Comparison of ENCODE assay signal across 38 cellular contexts in genomic region chr18:45645610-45646009, GRCh38. TPM values are rescaled to one million over a fixed set of nuclear protein-coding genes. Genes with fewer than 3 reads are reported as not detected.
DNase-seq lines count a peak whose midpoint lies in the region; ATAC-seq, FAIRE-seq and TF ChIP-seq lines count a peak whose summit lies in the region.
"Had no signal": no experiment of that assay in that cellular context is flagged by ENCODE, and none has a peak within 500 bp of the region (broad histone marks: within the 10 kb centered on the region; RNA-seq: fewer than 3 reads in every experiment).

No MANE protein-coding gene starts in this region.

- intact Hi-C loops in IMR-90 (cut with micrococcal nuclease), result no loop called here
- intact Hi-C loops in GM12878 (cut with micrococcal nuclease; ENCODE audit: unreplicated experiment), result no loop called here
- intact Hi-C loops in K562 (cut with micrococcal nuclease), result no loop called here
- intact Hi-C loops in sciatic nerve (cut with DNase I), result no loop called here

- H3K27ac ChIP-seq in IMR-90 (ENCODE audit: insufficient read depth, low read length), result no peak overlapping the region
- no peak overlapping the region for H3K27ac ChIP-seq in GM12878 (ENCODE audit: control insufficient read depth, insufficient read depth)
- H3K27ac ChIP-seq in K562 (ENCODE audit: extremely low read depth, low read depth, low read length), result no peak overlapping the region
- H3K27ac ChIP-seq: 22Rv1; A549; BLaER1; BLaER1 treated with 17β-estradiol and CSF1 and Interleukin-3, amounts not matched to agents 10 nM and 100 nM; C4-2B had no signal

- no peak overlapping the region for H4K8ac ChIP-seq in IMR-90 (ENCODE audit: low read depth in 2 of 2, low read length in 2 of 2)

- no peak overlapping the region for H3K9ac ChIP-seq in IMR-90 (ENCODE audit: low read depth, low read length)
- no peak overlapping the region for H3K9ac ChIP-seq in GM12878 (ENCODE audit: control insufficient read depth, insufficient read depth, low read length)
- no peak overlapping the region for H3K9ac ChIP-seq in K562 (ENCODE audit: insufficient read depth in 1 of 2, low read depth in 2 of 2, low read length in 2 of 2)
- H3K9ac ChIP-seq: BLaER1; BLaER1 treated with 17β-estradiol and CSF1 and Interleukin-3, amounts not matched to agents 10 nM and 100 nM had no signal

- no peak overlapping the region for H4K91ac ChIP-seq in IMR-90 (ENCODE audit: insufficient read depth, low read depth, low read length)

- H3K4me2 ChIP-seq in IMR-90 (ENCODE audit: low read depth, low read length) (no peak overlapping the region), GM12878 (ENCODE audit: control insufficient read depth, insufficient read depth) (no peak overlapping the region), K562 (ENCODE audit: insufficient read depth, low read length) (no peak overlapping the region)
- H3K4me2 ChIP-seq: A549; BLaER1; BLaER1 treated with 17β-estradiol and CSF1 and Interleukin-3, amounts not matched to agents 10 nM and 100 nM had no signal

- no peak overlapping the region for H2BK20ac ChIP-seq in IMR-90 (ENCODE audit: low read depth, low read length)

- no peak overlapping the region for H3K18ac ChIP-seq in IMR-90 (ENCODE audit: low read depth, low read length)

- TF ChIP-seq RAD21 in IMR-90 (IDR thresholded peaks at IDR 0.05; ENCODE audit: low read length) (no peak), GM12878 (IDR thresholded peaks at IDR 0.05; ENCODE audit: insufficient read depth, low read depth, low read length) (no peak), K562 (CRISPR knock-in tag; conservative IDR thresholded peaks at IDR 0.05 in 1 of 2, IDR thresholded peaks at IDR 0.05 in 1 of 2) (no peak)

- H3K9me1 ChIP-seq in IMR-90 (ENCODE audit: insufficient read depth, low read length) (no peaks in the 10 kb centered on the region), K562 (ENCODE audit: control insufficient read depth, insufficient read depth, low read length) (no peaks in the 10 kb centered on the region)

- WGBS in IMR-90 (ENCODE audit: extremely low coverage in 2 of 2, insufficient read length in 1 of 2), 2 experiments, result no CpG with 5 or more reads among the region's 4 CpGs
- WGBS in GM12878 (ENCODE audit: insufficient coverage, insufficient replicate concordance, low lambda C conversion rate, missing lambda C conversion rate), result 28% methylated on average over 4 of the region's 4 CpGs
- 4% methylated on average over 4 of the region's 4 CpGs for WGBS in K562 (ENCODE audit: insufficient coverage, low coverage, missing lambda C conversion rate)

- SMC1A ChIA-PET in GM12878 (lab: Charles Lee; ENCODE audit: uncharacterized antibody, unreplicated experiment), result no interaction called here

- no peaks in the 10 kb centered on the region for H3K36me3 ChIP-seq in IMR-90 (ENCODE audit: control insufficient read depth, insufficient read depth, low read length)
- H3K36me3 ChIP-seq in GM12878 (ENCODE audit: control insufficient read depth in 2 of 2, insufficient read depth in 2 of 2, low read length in 1 of 2), result no peaks in the 10 kb centered on the region
- no peaks in the 10 kb centered on the region for H3K36me3 ChIP-seq in K562 (ENCODE audit: control insufficient read depth, insufficient read depth, low read length)
- H3K36me3 ChIP-seq: BE2C; BLaER1; BLaER1 treated with 17β-estradiol and CSF1 and Interleukin-3, amounts not matched to agents 10 nM and 100 nM had no signal

- H3K9me3 ChIP-seq in IMR-90 (ENCODE audit: control insufficient read depth, insufficient read depth, low read length) (peaks cover 2% of the 10 kb centered on the region; the same call in 1 of the 2 replicates), GM12878 (replicated peaks; ENCODE audit: control insufficient read depth, insufficient read depth, low read length) (no peaks in the 10 kb centered on the region), K562 (replicated peaks; ENCODE audit: control insufficient read depth, insufficient read depth, low read depth, low read length) (no peaks in the 10 kb centered on the region)
- H3K9me3 ChIP-seq: A549, BE2C, BLaER1, Caco-2 had no signal

- TF ChIP-seq CTCF in IMR-90 (conservative IDR thresholded peaks at IDR 0.05; ENCODE audit: low read depth, low read length) (no peak), GM12878 (IDR thresholded peaks at IDR 0.05 in 2 of 3, conservative IDR thresholded peaks at IDR 0.05 in 1 of 3; ENCODE audit: control insufficient read depth in 2 of 3, extremely low read depth in 1 of 3, insufficient read depth in 1 of 3, low read depth in 3 of 3, low read length in 3 of 3) (no peak), K562 (IDR thresholded peaks at IDR 0.05 in 2 of 3, conservative IDR thresholded peaks at IDR 0.05 in 1 of 3; ENCODE audit: insufficient read depth in 2 of 3, low read depth in 1 of 3, low read length in 3 of 3) (no peak), endothelial cell (IDR thresholded peaks at IDR 0.05; ENCODE audit: unreplicated experiment) (no peak)

- no peak overlapping the region for H2BK15ac ChIP-seq in IMR-90 (ENCODE audit: low read depth, low read length)

- H3K4me1 ChIP-seq in IMR-90 (ENCODE audit: control insufficient read depth, insufficient read depth, low read length) (no peaks in the 10 kb centered on the region), GM12878 (ENCODE audit: control insufficient read depth, insufficient read depth, low read length) (no peaks in the 10 kb centered on the region), K562 (replicated peaks in 1 of 2; ENCODE audit: control insufficient read depth in 2 of 2, insufficient read depth in 2 of 2, low read length in 2 of 2) (no peaks in the 10 kb centered on the region)
- H3K4me1 ChIP-seq: A549; BE2C; BLaER1; BLaER1 treated with 17β-estradiol and CSF1 and Interleukin-3, amounts not matched to agents 10 nM and 100 nM; Caco-2 had no signal

- H2AFZ ChIP-seq in IMR-90 (replicated peaks; ENCODE audit: low read length, poor library complexity), result peak overlapping the region; percentile 13
- no peak overlapping the region for H2AFZ ChIP-seq in GM12878 (ENCODE audit: control insufficient read depth, low read depth, low read length)
- H2AFZ ChIP-seq in K562 (ENCODE audit: low read depth, low read length), result no peak overlapping the region

- H3K4me3 Mint-ChIP-seq in endothelial cell (ENCODE audit: unreplicated experiment), result no peak overlapping the region
- H3K4me3 Mint-ChIP-seq: B cell; CD14-positive monocyte; CD4-positive, alpha-beta memory T cell; CD4-positive, alpha-beta T cell; CD4-positive, CD25-positive, alpha-beta regulatory T cell; CD8-positive, alpha-beta memory T cell; CD8-positive, alpha-beta T cell had no signal

- H3K27me3 ChIP-seq in IMR-90 (ENCODE audit: control insufficient read depth, insufficient read depth, low read length) (peaks cover 32% of the 10 kb centered on the region), GM12878 (replicated peaks in 1 of 2; ENCODE audit: control insufficient read depth in 2 of 2, insufficient read depth in 2 of 2, low read length in 1 of 2) (no peaks in the 10 kb centered on the region), K562 (ENCODE audit: control insufficient read depth in 2 of 2, insufficient read depth in 2 of 2, low read length in 2 of 2) (peaks cover 2 to 15% of the 10 kb centered on the region in 2 experiments; a peak in 3 of 5 replicates)
- H3K27me3 ChIP-seq: BE2C; BLaER1; BLaER1 treated with 17β-estradiol and CSF1 and Interleukin-3, amounts not matched to agents 10 nM and 100 nM had no signal

- H3K23ac ChIP-seq in IMR-90 (ENCODE audit: low read depth, low read length), result no peak overlapping the region

- no peak overlapping the region for H4K5ac ChIP-seq in IMR-90 (ENCODE audit: low read depth, low read length)

- TF ChIP-seq POLR2A in IMR-90 (IDR thresholded peaks at IDR 0.05; ENCODE audit: low read depth, low read length), result no peak
- no peak for TF ChIP-seq POLR2A in GM12878 (IDR thresholded peaks at IDR 0.05; ENCODE audit: low read depth, low read length)
- TF ChIP-seq POLR2A in K562 (conservative IDR thresholded peaks at IDR 0.05), result no peak

- H4K20me1 ChIP-seq in IMR-90 (ENCODE audit: insufficient read depth, low read length) (no peaks in the 10 kb centered on the region), GM12878 (ENCODE audit: control insufficient read depth, insufficient read depth) (no peaks in the 10 kb centered on the region), K562 (replicated peaks; ENCODE audit: control insufficient read depth, insufficient read depth, low read length) (no peaks in the 10 kb centered on the region)
- H4K20me1 ChIP-seq: BLaER1; BLaER1 treated with 17β-estradiol and CSF1 and Interleukin-3, amounts not matched to agents 10 nM and 100 nM had no signal

- H3K4me1 Mint-ChIP-seq in endothelial cell (ENCODE audit: unreplicated experiment), result no peaks in the 10 kb centered on the region
- H3K4me1 Mint-ChIP-seq: B cell; CD14-positive monocyte; CD4-positive, alpha-beta memory T cell; CD4-positive, CD25-positive, alpha-beta regulatory T cell; CD8-positive, alpha-beta memory T cell had no signal

- CTCF ChIA-PET in IMR-90 (lab: Yijun Ruan, JAX) (no interaction called here), GM12878 (lab: Yijun Ruan, JAX) (no interaction called here), K562 (lab: Yijun Ruan, JAX; ENCODE audit: low intra/inter-chr PET ratio) (no interaction called here)

- H2BK120ac ChIP-seq in IMR-90 (ENCODE audit: low read depth, low read length), result no peak overlapping the region

- H3K14ac ChIP-seq in IMR-90 (replicated peaks; ENCODE audit: low read depth, low read length), result no peak overlapping the region

- DNase-seq in IMR-90, result no peak
- DNase-seq in GM12878 (ENCODE audit: low read depth, low spot score), result no peak
- no peak for DNase-seq in K562 (ENCODE audit: extremely low read depth in 1 of 4, low spot score in 3 of 4)
- no peak for DNase-seq in sciatic nerve (ENCODE audit: low spot score)
- DNase-seq in C1 segment of cervical spinal cord (lab: John Stamatoyannopoulos, UW), result no peak
- DNase-seq in endothelial cell (ENCODE audit: low spot score), result no peak
- DNase-seq: 8988T; ACHN; AML-193; BE2C; Caco-2; Calu3; CD4-positive, alpha-beta memory T cell; CD4-positive, alpha-beta T cell; CD4-positive, CD25-positive, alpha-beta regulatory T cell; CD8-positive, alpha-beta memory T cell; CD8-positive, alpha-beta T cell; COR-L47; DMS 273 treated with DMSO at 0.1 percent for 48 hours; DMS153; DMS53; DMS79; DMS79 treated with DMSO at 0.1 percent for 48 hours; DND-41; EL had no signal

- H3K4ac ChIP-seq in IMR-90 (ENCODE audit: low read depth, low read length), result no peak overlapping the region

- no peak overlapping the region for H3K4me3 ChIP-seq in IMR-90 (ENCODE audit: insufficient read depth, low read depth, low read length)
- no peak overlapping the region for H3K4me3 ChIP-seq in GM12878
- no peak overlapping the region for H3K4me3 ChIP-seq in K562
- H3K4me3 ChIP-seq: A549; BLaER1; BLaER1 treated with 17β-estradiol and CSF1 and Interleukin-3, amounts not matched to agents 10 nM and 100 nM had no signal

- no peak for ATAC-seq in IMR-90 (ENCODE audit: low read depth)
- no peak for ATAC-seq in GM12878
- ATAC-seq in K562, result no peak
- ATAC-seq in sciatic nerve, result no peak
- ATAC-seq: A549; CD8-positive, alpha-beta T cell had no signal

- no peak overlapping the region for H2AK9ac ChIP-seq in IMR-90 (replicated peaks; ENCODE audit: low read depth, low read length, poor library complexity)

- POLR2A ChIA-PET in IMR-90 (lab: Charles Lee; ENCODE audit: unreplicated experiment) (no interaction called here), GM12878 (lab: Charles Lee) (no interaction called here), K562 (lab: Yijun Ruan, JAX) (no interaction called here)

- H3K79me1 ChIP-seq in IMR-90 (ENCODE audit: low read depth in 1 of 2, low read length in 2 of 2), result no peaks in the 10 kb centered on the region

- FAIRE-seq in GM12878 (lab: Jason Lieb, UNC) (no peak), K562 (lab: Jason Lieb, UNC) (no peak)
- FAIRE-seq: A204.1, A549, D721Med had no signal

- H3K9me3 Mint-ChIP-seq in endothelial cell (ENCODE audit: unreplicated experiment), result no peaks in the 10 kb centered on the region
- H3K9me3 Mint-ChIP-seq: CD4-positive, alpha-beta T cell had no signal

- in situ Hi-C loops in IMR-90 (cut with MboI; ENCODE audit: low sequenced_read_pairs) (no loop called here), GM12878 (cut with MboI) (no loop called here), K562 (cut with MboI) (no loop called here)

- H2BK5ac ChIP-seq in IMR-90 (ENCODE audit: low read depth, low read length, poor library complexity, severe bottlenecking), result no peak overlapping the region

- RAD21 ChIA-PET in GM12878 (lab: Charles Lee; ENCODE audit: unreplicated experiment), result no interaction called here

- H3K79me2 ChIP-seq in GM12878 (ENCODE audit: control insufficient read depth, insufficient read depth, low read length) (no peaks in the 10 kb centered on the region), K562 (ENCODE audit: control insufficient read depth, insufficient read depth, low read length) (no peaks in the 10 kb centered on the region)

- TF ChIP-seq EP300 in GM12878 (IDR thresholded peaks at IDR 0.05; ENCODE audit: borderline replicate concordance in 1 of 2, control insufficient read depth in 1 of 2, low read depth in 2 of 2, low read length in 2 of 2) (no peak), K562 (IDR thresholded peaks at IDR 0.05; ENCODE audit: low read length) (no peak)

- no peak overlapping the region for H3K56ac ChIP-seq in IMR-90 (ENCODE audit: extremely low read depth, insufficient read depth, low read length)

- peaks cover 3% of the 10 kb centered on the region for H3K27me3 Mint-ChIP-seq in endothelial cell (ENCODE audit: unreplicated experiment)
- H3K27me3 Mint-ChIP-seq: CD4-positive, alpha-beta T cell had no signal

- dilution Hi-C loops in IMR-90 (cut with HindIII; ENCODE audit: low sequenced_read_pairs, unreplicated experiment), result no loop called here

- no peak overlapping the region for H3K27ac Mint-ChIP-seq in endothelial cell (ENCODE audit: unreplicated experiment)
- H3K27ac Mint-ChIP-seq: B cell; CD14-positive monocyte; CD4-positive, alpha-beta T cell; CD4-positive, CD25-positive, alpha-beta regulatory T cell; CD8-positive, alpha-beta memory T cell; CD8-positive, alpha-beta T cell had no signal

- peaks cover 4% of the 10 kb centered on the region for H3K36me3 Mint-ChIP-seq in endothelial cell (ENCODE audit: low read depth, unreplicated experiment)
- H3K36me3 Mint-ChIP-seq: CD14-positive monocyte; CD4-positive, alpha-beta memory T cell; CD4-positive, CD25-positive, alpha-beta regulatory T cell; CD8-positive, alpha-beta T cell had no signal

- H2AK5ac ChIP-seq in IMR-90 (ENCODE audit: low read depth, low read length), result no peak overlapping the region

- BruUV-seq in IMR-90 (replicated peaks; lab: Mats Ljungman, UMichigan) (no TSS peak), GM12878 (replicated peaks; lab: Mats Ljungman, UMichigan) (no TSS peak), K562 (replicated peaks; lab: Mats Ljungman, UMichigan) (no TSS peak)

RNA-seq across cellular contexts. Expression of gene SLC14A2, which starts 30.3 kb away (rescaled TPM):
- total RNA-seq in IMR-90 (2012; rRNA removed), result not detected in 2 replicates
- 0.03 TPM in 1 of 2 replicates, not detected in the other for polyA plus RNA-seq in IMR-90 (2012; rRNA removed)
- polyA plus RNA-seq in IMR-90 (2012; cell fraction: cytosol; rRNA removed), result not detected in 2 replicates
- not detected in 2 replicates for polyA plus RNA-seq in IMR-90 (2012; cell fraction: nucleus; rRNA removed; ENCODE audit: low replicate concordance)
- total RNA-seq in GM12878 (2013; cell fraction: nucleolus; rRNA removed), result 0.15 TPM in 1 of 2 replicates, not detected in the other
- total RNA-seq in GM12878 (2014; rRNA removed), result 0.11 TPM in 1 of 2 replicates, not detected in the other
- not detected in 2 replicates for total RNA-seq in GM12878 (2014; rRNA removed; fragmentation: Illumina TruSeq; extraction: Trizol)
- 0.05 TPM in 1 of 2 replicates, not detected in the other for total RNA-seq in GM12878 (2021)
- 0.04 TPM for polyA plus RNA-seq in GM12878 (2011; ENCODE audit: low read depth)
- 0.03 and 0.04 TPM in 2 replicates for polyA plus RNA-seq in GM12878 (2011; rRNA removed)
- polyA plus RNA-seq in GM12878 (2011; cell fraction: cytosol; rRNA removed), result 0.07 and 0.12 TPM in 2 replicates
- polyA plus RNA-seq in GM12878 (2011; cell fraction: nucleus; rRNA removed), result 0.09 and 0.16 TPM in 2 replicates
- polyA plus RNA-seq in GM12878 (2012), result 0.01 TPM in 1 of 2 replicates, not detected in the other
- 0.03 TPM in 1 of 2 replicates, not detected in the other for polyA plus RNA-seq in GM12878 (2014; fragmentation: Illumina TruSeq; extraction: Trizol)
- polyA plus RNA-seq in GM12878 (2014; fragmentation: Nextera tagmentation; extraction: Ambion mirVana), result not detected
- 0.01 and 0.04 TPM in 2 replicates for polyA plus RNA-seq in GM12878 (2014; rRNA removed)
- not detected for polyA plus RNA-seq in GM12878 (2016; fragmentation: Nextera tagmentation; extraction: Ambion mirVana)
- polyA minus RNA-seq in GM12878 (2011; rRNA and poly(A)+ RNA removed), result not detected in 2 replicates
- polyA minus RNA-seq in GM12878 (2011; cell fraction: cytosol; rRNA and poly(A)+ RNA removed), result not detected in 2 replicates
- not detected in 2 replicates for polyA minus RNA-seq in GM12878 (2011; cell fraction: nucleus; rRNA and poly(A)+ RNA removed)
- total RNA-seq in K562 (2011; cell fraction: chromatin; rRNA removed; ENCODE audit: low replicate concordance), result not detected in 2 replicates
- not detected in 2 replicates for total RNA-seq in K562 (2011; cell fraction: nucleolus; rRNA removed)
- not detected in 2 replicates for total RNA-seq in K562 (2011; cell fraction: nucleoplasm; rRNA removed)
- not detected in 2 replicates for total RNA-seq in K562 (2014; rRNA removed)
- not detected in 2 replicates for total RNA-seq in K562 (2014; rRNA removed; fragmentation: Illumina TruSeq; extraction: Trizol)
- not detected in 2 replicates for total RNA-seq in K562 (2015; rRNA removed; fragmentation: Illumina TruSeq; extraction: Trizol)
- not detected in 2 replicates for total RNA-seq in K562 (2021)
- not detected in 2 replicates for polyA plus RNA-seq in K562 (2011; rRNA removed)
- polyA plus RNA-seq in K562 (2011; cell fraction: cytosol; rRNA removed), result 0.01 TPM in 1 of 2 replicates, not detected in the other
- not detected in 2 replicates for polyA plus RNA-seq in K562 (2011; cell fraction: nucleus; rRNA removed)
- polyA plus RNA-seq in K562 (2012), result not detected in 2 replicates
- not detected in 2 replicates for polyA plus RNA-seq in K562 (2014; fragmentation: Illumina TruSeq; extraction: Trizol)
- polyA plus RNA-seq in K562 (2014; fragmentation: Nextera tagmentation; extraction: Ambion mirVana), result not detected
- polyA plus RNA-seq in K562 (2014; rRNA removed), result not detected in 2 replicates
- polyA minus RNA-seq in K562 (2011; rRNA and poly(A)+ RNA removed), result not detected in 2 replicates
- polyA minus RNA-seq in K562 (2011; cell fraction: cytosol; rRNA and poly(A)+ RNA removed), result not detected in 2 replicates
- polyA minus RNA-seq in K562 (2011; cell fraction: nucleus; rRNA and poly(A)+ RNA removed), result not detected in 2 replicates
- total RNA-seq in sciatic nerve, result 0.40 TPM
- 0.31 TPM for total RNA-seq in endothelial cell (ENCODE audit: unreplicated experiment)
- total RNA-seq: A172; A673; Calu3; CD4-positive, alpha-beta T cell; CD8-positive, alpha-beta T cell; Daoy had no signal
- polyA plus RNA-seq: A549, AG04450, CD14-positive monocyte had no signal
